Comparison of ENCODE assay signal across 12 cellular contexts in genomic region chr10:34291466-34292177, GRCh38.
A peak's percentile ranks its signal among the peaks of the same experiment; 100 is the strongest.
DNase-seq lines count a peak whose midpoint lies in the region; ATAC-seq, FAIRE-seq and TF ChIP-seq lines count a peak whose summit lies in the region.
"Had no signal": no experiment of that assay in that cellular context is flagged by ENCODE, and none has a peak within 500 bp of the region (broad histone marks: within the 10 kb centered on the region; RNA-seq: fewer than 3 reads in every experiment).

No MANE protein-coding gene starts in this region.

- H2AFZ ChIP-seq in IMR-90 (replicated peaks; ENCODE audit: low read length, poor library complexity), result no peak overlapping the region

- intact Hi-C loops in IMR-90 (cut with micrococcal nuclease) (loop anchor here (5.0 kb wide), 1 partner anchor 959 kb away; the partner anchor contains the start of gene NRP1), kidney (cut with DNase I) (no loop called here)

- H3K4me3 ChIP-seq in IMR-90 (ENCODE audit: insufficient read depth, low read depth, low read length), result no peak overlapping the region
- H3K4me3 ChIP-seq in right atrium auricular region, result no peak overlapping the region
- no peak overlapping the region for H3K4me3 ChIP-seq in kidney (ENCODE audit: low read length in 2 of 2)
- H3K4me3 ChIP-seq: upper lobe of left lung had no signal

- 0 out of 4 replicates have a peak, but pooled peaks cover 0 to 2% of the 10 kb centered on the region in 2 experiments for H3K79me1 ChIP-seq in IMR-90 (ENCODE audit: low read depth in 1 of 2, low read length in 2 of 2)

- peak; percentile 61 for ATAC-seq in stimulated activated naive CD8-positive, alpha-beta T cell treated with anti-CD3 and anti-CD28 coated beads, Interleukin-15, amount 100 ng/mL, for 72 hours
- ATAC-seq in stimulated activated naive CD8-positive, alpha-beta T cell treated with anti-CD3 and anti-CD28 coated beads, Interleukin-15, Interleukin-2, amounts not matched to agents 100 U/mL and 50 U/mL, for 24 hours, result no peak
- ATAC-seq in HG02938 (IDR thresholded peaks at IDR 0.05; ENCODE audit: unreplicated experiment) (peak; percentile 90), IMR-90 (ENCODE audit: low read depth) (no peak)

- H3K9ac ChIP-seq in IMR-90 (ENCODE audit: low read depth, low read length) (no peak overlapping the region), kidney (ENCODE audit: low read length in 2 of 2) (no peak overlapping the region)

- POLR2A ChIA-PET in IMR-90 (lab: Charles Lee; ENCODE audit: unreplicated experiment), result no interaction called here

- H3K4me1 ChIP-seq in IMR-90 (ENCODE audit: control insufficient read depth, insufficient read depth, low read length) (peaks cover 11% of the 10 kb centered on the region), right atrium auricular region (peaks cover 0 to 18% of the 10 kb centered on the region in 2 donors), kidney (ENCODE audit: control insufficient read depth in 1 of 2, insufficient read depth in 1 of 2, low read depth in 1 of 2, low read length in 2 of 2) (peaks cover 3 to 7% of the 10 kb centered on the region in 2 donors)

- peak overlapping the region; percentile 57; the same call in 1 of the 2 replicates for H4K5ac ChIP-seq in IMR-90 (ENCODE audit: low read depth, low read length)

- TF ChIP-seq POLR2A in IMR-90 (IDR thresholded peaks at IDR 0.05; ENCODE audit: low read depth, low read length), result no peak

- in situ Hi-C loops in IMR-90 (cut with MboI; ENCODE audit: low sequenced_read_pairs), result no loop called here

- H3K27me3 ChIP-seq in IMR-90 (ENCODE audit: control insufficient read depth, insufficient read depth, low read length), result no peaks in the 10 kb centered on the region
- no peaks in the 10 kb centered on the region for H3K27me3 ChIP-seq in right atrium auricular region
- H3K27me3 ChIP-seq: upper lobe of left lung had no signal

- peak overlapping the region; percentile 20; the same call in 1 of the 2 replicates for H4K91ac ChIP-seq in IMR-90 (ENCODE audit: insufficient read depth, low read depth, low read length)

- TF ChIP-seq CTCF in IMR-90 (conservative IDR thresholded peaks at IDR 0.05; ENCODE audit: low read depth, low read length), result no peak
- TF ChIP-seq CTCF in right atrium auricular region (IDR thresholded peaks at IDR 0.05), result no peak
- TF ChIP-seq CTCF in kidney (IDR thresholded peaks at IDR 0.05; ENCODE audit: borderline replicate concordance, extremely low read depth, insufficient read depth), result no peak

- H3K14ac ChIP-seq in IMR-90 (replicated peaks; ENCODE audit: low read depth, low read length), result peak overlapping the region; percentile 60

- H3K23ac ChIP-seq in IMR-90 (ENCODE audit: low read depth, low read length), result 0 out of 2 replicates have a peak overlapping the region, but pooled peaks have one; percentile 56

- peak overlapping the region in 1 of 2 donors; percentile 15 for H3K4me3 Mint-ChIP-seq in stimulated activated naive CD8-positive, alpha-beta T cell treated with anti-CD3 and anti-CD28 coated beads, Interleukin-15, amount 100 ng/mL, for 72 hours

- no peak overlapping the region for H2BK5ac ChIP-seq in IMR-90 (ENCODE audit: low read depth, low read length, poor library complexity, severe bottlenecking)

- CTCF ChIA-PET in IMR-90 (lab: Yijun Ruan, JAX), result no interaction called here

- H3K9me3 ChIP-seq in IMR-90 (ENCODE audit: control insufficient read depth, insufficient read depth, low read length) (no peaks in the 10 kb centered on the region), right atrium auricular region (no peaks in the 10 kb centered on the region), kidney (ENCODE audit: control insufficient read depth in 1 of 2, low read length in 2 of 2) (no peaks in the 10 kb centered on the region)
- H3K9me3 ChIP-seq: upper lobe of left lung had no signal

- peaks cover 6% of the 10 kb centered on the region for H3K9me1 ChIP-seq in IMR-90 (ENCODE audit: insufficient read depth, low read length)

- WGBS in IMR-90 (ENCODE audit: extremely low coverage in 2 of 2, insufficient read length in 1 of 2), 2 experiments, result no CpG with 5 or more reads among the region's 6 CpGs

- no peak for FAIRE-seq in kidney (lab: Jason Lieb, UNC)

- H3K9me3 Mint-ChIP-seq in stimulated activated naive CD8-positive, alpha-beta T cell treated with anti-CD3 and anti-CD28 coated beads, Interleukin-15, amount 100 ng/mL, for 72 hours, result no peaks in the 10 kb centered on the region

- H2BK15ac ChIP-seq in IMR-90 (ENCODE audit: low read depth, low read length), result peak overlapping the region; percentile 62; the same call in 2 of the 3 replicates

- H4K20me1 ChIP-seq in IMR-90 (ENCODE audit: insufficient read depth, low read length), result no peaks in the 10 kb centered on the region

- H3K27me3 Mint-ChIP-seq in stimulated activated naive CD8-positive, alpha-beta T cell treated with anti-CD3 and anti-CD28 coated beads, Interleukin-15, amount 100 ng/mL, for 72 hours, result peaks cover 5% of the 10 kb centered on the region

- no TSS peak for BruUV-seq in IMR-90 (replicated peaks; lab: Mats Ljungman, UMichigan)

- H3K18ac ChIP-seq in IMR-90 (ENCODE audit: low read depth, low read length), result peak overlapping the region; percentile 63

- no peak for DNase-seq in stimulated activated naive CD8-positive, alpha-beta T cell treated with anti-CD3 and anti-CD28 coated beads, Interleukin-15, amount 100 ng/mL, for 72 hours
- DNase-seq in stimulated activated naive CD8-positive, alpha-beta T cell treated with anti-CD3 and anti-CD28 coated beads, Interleukin-15, Interleukin-2, amounts not matched to agents 100 U/mL and 50 U/mL, for 24 hours, result no peak
- DNase-seq in IMR-90 (no peak), right atrium auricular region (ENCODE audit: low spot score) (no peak), HuH-7 (ENCODE audit: low spot score) (no peak), kidney (no peak), KG1 (lab: John Stamatoyannopoulos, UW) (no peak)
- DNase-seq: ACHN, NCI-H2171, posterior cingulate gyrus, upper lobe of left lung had no signal

- H2AK5ac ChIP-seq in IMR-90 (ENCODE audit: low read depth, low read length), result peak overlapping the region; percentile 89

- no peak for TF ChIP-seq RAD21 in IMR-90 (IDR thresholded peaks at IDR 0.05; ENCODE audit: low read length)

- peak overlapping the region; percentile 56 for H3K4ac ChIP-seq in IMR-90 (ENCODE audit: low read depth, low read length)

- H3K4me2 ChIP-seq in IMR-90 (ENCODE audit: low read depth, low read length), result no peak overlapping the region

- peak overlapping the region in 1 of 2 experiments; percentile 17; a peak in 2 of 4 replicates for H4K8ac ChIP-seq in IMR-90 (ENCODE audit: low read depth in 2 of 2, low read length in 2 of 2)

- 0 out of 2 replicates have a peak overlapping the region, but pooled peaks have one; percentile 14 for H3K27ac ChIP-seq in IMR-90 (ENCODE audit: insufficient read depth, low read length)
- H3K27ac ChIP-seq in right atrium auricular region, result no peak overlapping the region
- H3K27ac ChIP-seq in kidney (ENCODE audit: low read depth in 2 of 2, low read length in 2 of 2), result no peak overlapping the region

- H2BK20ac ChIP-seq in IMR-90 (ENCODE audit: low read depth, low read length), result peak overlapping the region; percentile 65; the same call in 1 of the 2 replicates

- H3K56ac ChIP-seq in IMR-90 (ENCODE audit: extremely low read depth, insufficient read depth, low read length), result no peak overlapping the region

- no peak overlapping the region for H2AK9ac ChIP-seq in IMR-90 (replicated peaks; ENCODE audit: low read depth, low read length, poor library complexity)

- dilution Hi-C loops in IMR-90 (cut with HindIII; ENCODE audit: low sequenced_read_pairs, unreplicated experiment), result no loop called here

- H3K36me3 ChIP-seq in IMR-90 (ENCODE audit: control insufficient read depth, insufficient read depth, low read length), result no peaks in the 10 kb centered on the region
- H3K36me3 ChIP-seq in right atrium auricular region, result no peaks in the 10 kb centered on the region
- H3K36me3 ChIP-seq in kidney (ENCODE audit: control insufficient read depth in 1 of 2, insufficient read depth in 2 of 2, low read length in 2 of 2), result no peaks in the 10 kb centered on the region
- H3K36me3 ChIP-seq: upper lobe of left lung had no signal

- peak overlapping the region; percentile 59; the same call in 1 of the 2 replicates for H2BK120ac ChIP-seq in IMR-90 (ENCODE audit: low read depth, low read length)

- no peak overlapping the region for H3K27ac Mint-ChIP-seq in stimulated activated naive CD8-positive, alpha-beta T cell treated with anti-CD3 and anti-CD28 coated beads, Interleukin-15, amount 100 ng/mL, for 72 hours

- peaks cover 5% of the 10 kb centered on the region for H3K4me1 Mint-ChIP-seq in stimulated activated naive CD8-positive, alpha-beta T cell treated with anti-CD3 and anti-CD28 coated beads, Interleukin-15, amount 100 ng/mL, for 72 hours

TF ChIP-seq in IMR-90, 13 proteins besides CTCF, POLR2A, EP300 and RAD21:
- peak; percentile 44; the same call in 1 of the 2 replicates for TF ChIP-seq MAFK (IDR thresholded peaks at IDR 0.05; ENCODE audit: low read depth, low read length)
- TF ChIP-seq SMC3 (IDR thresholded peaks at IDR 0.05; ENCODE audit: low read depth, low read length), result no peak

Comparison
In these comparisons a context has a peak if more than half of its experiments do, and no peak if none do; other contexts are left out.
1. ATAC-seq: peak in stimulated activated naive CD8-positive, alpha-beta T cell treated with anti-CD3 and anti-CD28 coated beads, Interleukin-15, amount 100 ng/mL, for 72 hours (single experiment) and HG02938 (single experiment); none in stimulated activated naive CD8-positive, alpha-beta T cell treated with anti-CD3 and anti-CD28 coated beads, Interleukin-15, Interleukin-2, amounts not matched to agents 100 U/mL and 50 U/mL, for 24 hours (single experiment) and IMR-90 (single experiment).